Comparison of ENCODE assay signal across 28 cellular contexts in genomic region chr22:33110562-33111163, GRCh38. TPM values are rescaled to one million over a fixed set of nuclear protein-coding genes. Genes with fewer than 3 reads are reported as not detected.
DNase-seq lines count a peak whose midpoint lies in the region; ATAC-seq, FAIRE-seq and TF ChIP-seq lines count a peak whose summit lies in the region.
"Had no signal": no experiment of that assay in that cellular context is flagged by ENCODE, and none has a peak within 500 bp of the region (broad histone marks: within the 10 kb centered on the region; RNA-seq: fewer than 3 reads in every experiment).

No MANE protein-coding gene starts in this region.

- FAIRE-seq in keratinocyte (lab: Jason Lieb, UNC), result peak; percentile 17
- FAIRE-seq: astrocyte, GM12891, pancreas had no signal

- H3K4me3 ChIP-seq in adrenal gland (no peak overlapping the region), keratinocyte (ENCODE audit: control insufficient read depth in 2 of 3, extremely low read depth in 1 of 3, insufficient read depth in 2 of 3, low read depth in 1 of 3, low read length in 3 of 3) (no peak overlapping the region)
- H3K4me3 ChIP-seq: HAP-1, pancreas, right lobe of liver had no signal

- in situ Hi-C loops in G401 (cut with HindIII; ENCODE audit: low sequenced_read_pairs), result no loop called here

- H3K9me3 Mint-ChIP-seq in stimulated activated naive CD8-positive, alpha-beta T cell treated with anti-CD3 and anti-CD28 coated beads, Interleukin-15, amount 100 ng/mL, for 72 hours, result no peaks in the 10 kb centered on the region
- H3K9me3 Mint-ChIP-seq: activated CD4-positive, alpha-beta memory T cell treated with anti-CD3 and anti-CD28 coated beads for 36 hours; activated naive CD8-positive, alpha-beta T cell treated with anti-CD3 and anti-CD28 coated beads for 36 hours; central memory CD8-positive, alpha-beta T cell; mesothelial cell of epicardium; natural killer cell treated with Interleukin-12 subunit alpha and Interleukin-12 subunit beta and Interleukin-15 and Interleukin-18, amount 100 ng/mL, for 72 hours; T-cell had no signal

- H3K9me3 ChIP-seq in adrenal gland (replicated peaks in 1 of 3) (no peaks in the 10 kb centered on the region), keratinocyte (ENCODE audit: control insufficient read depth, low read depth, low read length) (no peaks in the 10 kb centered on the region)
- H3K9me3 ChIP-seq: HAP-1, pancreas, right lobe of liver had no signal

- TF ChIP-seq CTCF in adrenal gland (IDR thresholded peaks at IDR 0.05), result no peak
- TF ChIP-seq CTCF in keratinocyte (optimal IDR thresholded peaks at IDR 0.05 in 1 of 3, IDR thresholded peaks at IDR 0.05 in 1 of 3, conservative IDR thresholded peaks at IDR 0.05 in 1 of 3; ENCODE audit: extremely low read depth in 1 of 3, insufficient read depth in 2 of 3, low read length in 3 of 3), result no peak

- H3K4me3 Mint-ChIP-seq in stimulated activated naive CD8-positive, alpha-beta T cell treated with anti-CD3 and anti-CD28 coated beads, Interleukin-15, amount 100 ng/mL, for 72 hours, result no peak overlapping the region
- H3K4me3 Mint-ChIP-seq: activated CD4-positive, alpha-beta memory T cell treated with anti-CD3 and anti-CD28 coated beads for 36 hours; activated naive CD8-positive, alpha-beta T cell treated with anti-CD3 and anti-CD28 coated beads for 36 hours; activated T-helper 17 cell treated with anti-CD3 and anti-CD28 coated beads, Interleukin-2, amount 50 U/mL, for 72 hours; central memory CD8-positive, alpha-beta T cell; mesothelial cell of epicardium; natural killer cell treated with Interleukin-12 subunit alpha and Interleukin-12 subunit beta and Interleukin-15 and Interleukin-18, amount 100 ng/mL, for 72 hours; T-cell; type B pancreatic cell had no signal

- TF ChIP-seq POLR2A in adrenal gland (IDR thresholded peaks at IDR 0.05), result no peak

- H3K36me3 ChIP-seq in adrenal gland (replicated peaks in 1 of 2) (no peaks in the 10 kb centered on the region), keratinocyte (ENCODE audit: control insufficient read depth in 2 of 2, extremely low read depth in 1 of 2, insufficient read depth in 2 of 2, low read length in 2 of 2) (no peaks in the 10 kb centered on the region)
- H3K36me3 ChIP-seq: HAP-1, pancreas, right lobe of liver had no signal

- no peaks in the 10 kb centered on the region for H3K9me1 ChIP-seq in keratinocyte (ENCODE audit: control insufficient read depth, extremely low read depth, insufficient read depth, low read length)

- H3K27ac ChIP-seq in adrenal gland, result peak overlapping the region in 3 of 5 donors; percentile 25 to 61 (median 49)
- H3K27ac ChIP-seq in keratinocyte (ENCODE audit: control insufficient read depth, insufficient read depth, low read length), result peak overlapping the region; percentile 1
- H3K27ac ChIP-seq: pancreas, right lobe of liver had no signal

- no peaks in the 10 kb centered on the region for H3K27me3 Mint-ChIP-seq in stimulated activated naive CD8-positive, alpha-beta T cell treated with anti-CD3 and anti-CD28 coated beads, Interleukin-15, amount 100 ng/mL, for 72 hours
- H3K27me3 Mint-ChIP-seq: activated CD4-positive, alpha-beta memory T cell treated with anti-CD3 and anti-CD28 coated beads for 36 hours; central memory CD8-positive, alpha-beta T cell; natural killer cell treated with Interleukin-12 subunit alpha and Interleukin-12 subunit beta and Interleukin-15 and Interleukin-18, amount 100 ng/mL, for 72 hours; type B pancreatic cell had no signal

- no peak overlapping the region for H3K27ac Mint-ChIP-seq in stimulated activated naive CD8-positive, alpha-beta T cell treated with anti-CD3 and anti-CD28 coated beads, Interleukin-15, amount 100 ng/mL, for 72 hours
- H3K27ac Mint-ChIP-seq: activated CD4-positive, alpha-beta memory T cell treated with anti-CD3 and anti-CD28 coated beads for 36 hours; activated naive CD8-positive, alpha-beta T cell treated with anti-CD3 and anti-CD28 coated beads for 36 hours; activated T-helper 17 cell treated with anti-CD3 and anti-CD28 coated beads, Interleukin-2, amount 50 U/mL, for 72 hours; mesothelial cell of epicardium; natural killer cell treated with Interleukin-12 subunit alpha and Interleukin-12 subunit beta and Interleukin-15 and Interleukin-18, amount 100 ng/mL, for 72 hours; T-cell; type B pancreatic cell had no signal

- intact Hi-C loops in adrenal gland (cut with DNase I), result no loop called here

- H3K4me1 ChIP-seq in adrenal gland (replicated peaks in 1 of 2) (peaks cover 0 to 6% of the 10 kb centered on the region in 2 donors), keratinocyte (ENCODE audit: control insufficient read depth, extremely low read depth, insufficient read depth, low read length) (peaks cover 39% of the 10 kb centered on the region)
- H3K4me1 ChIP-seq: HAP-1, pancreas, right lobe of liver had no signal

- H3K79me2 ChIP-seq in keratinocyte (ENCODE audit: control insufficient read depth, insufficient read depth, low read length), result no peaks in the 10 kb centered on the region

- no peak for ATAC-seq in stimulated activated naive CD8-positive, alpha-beta T cell treated with anti-CD3 and anti-CD28 coated beads, Interleukin-15, amount 100 ng/mL, for 72 hours
- ATAC-seq: activated T-helper 17 cell treated with anti-CD3 and anti-CD28 coated beads, Interleukin-2, amount 50 U/mL, for 72 hours; pancreas; right lobe of liver; T-cell had no signal

- peak overlapping the region; percentile 12 for H3K4me2 ChIP-seq in keratinocyte (ENCODE audit: control insufficient read depth, extremely low read depth, insufficient read depth, low read depth, low read length)

- 51 to 64% (median 61%) methylated on average over 7 of the region's 7 CpGs for WGBS in adrenal gland, 4 donors

- H3K27me3 ChIP-seq in adrenal gland (no peaks in the 10 kb centered on the region), keratinocyte (ENCODE audit: control insufficient read depth, extremely low read depth, insufficient read depth, low read length) (no peaks in the 10 kb centered on the region)
- H3K27me3 ChIP-seq: pancreas, right lobe of liver had no signal

- dilution Hi-C loops in keratinocyte (cut with MboI; ENCODE audit: extremely low pct_ligation_motif_present, low sequenced_read_pairs), result no loop called here

- H3K9ac ChIP-seq in keratinocyte (ENCODE audit: control insufficient read depth, extremely low read depth, insufficient read depth, low read length), result no peak overlapping the region

- DNase-seq in AG20443 (ENCODE audit: low spot score) (peak; percentile 35), G401 (ENCODE audit: low spot score) (peak; percentile 90), adrenal gland (peak; percentile 16 to 69 (median 46)), keratinocyte (ENCODE audit: low read depth, low spot score) (no peak), activated gamma-delta T cell treated with Interleukin-2 at 50 U/mL for 16 hours (no peak), pons (ENCODE audit: low spot score) (no peak), NCI-H2107 (lab: John Stamatoyannopoulos, UW) (no peak)
- no peak for DNase-seq in stimulated activated naive CD8-positive, alpha-beta T cell treated with anti-CD3 and anti-CD28 coated beads, Interleukin-15, amount 100 ng/mL, for 72 hours
- DNase-seq: activated CD4-positive, alpha-beta memory T cell treated with anti-CD3 and anti-CD28 coated beads for 36 hours; activated CD8-positive, alpha-beta memory T cell treated with anti-CD3 and anti-CD28 coated beads, Interleukin-2, amount 50 U/mL, for 48 hours; activated naive CD8-positive, alpha-beta T cell treated with anti-CD3 and anti-CD28 coated beads for 36 hours; DMS79 treated with DMSO at 0.1 percent for 48 hours; Kasumi-1; NCI-H1092 treated with DMSO at 0.1 percent for 48 hours; NCI-H2029; NCI-H345; pancreas; right lobe of liver; SIG-M5; T-cell had no signal

- H2AFZ ChIP-seq in keratinocyte (ENCODE audit: control insufficient read depth, low read length), result no peak overlapping the region

- H3K4me1 Mint-ChIP-seq in stimulated activated naive CD8-positive, alpha-beta T cell treated with anti-CD3 and anti-CD28 coated beads, Interleukin-15, amount 100 ng/mL, for 72 hours, result peaks cover 8% of the 10 kb centered on the region
- H3K4me1 Mint-ChIP-seq: activated T-helper 17 cell treated with anti-CD3 and anti-CD28 coated beads, Interleukin-2, amount 50 U/mL, for 72 hours; central memory CD8-positive, alpha-beta T cell; T-cell had no signal

- H4K20me1 ChIP-seq in keratinocyte (ENCODE audit: control insufficient read depth, extremely low read depth, insufficient read depth, low read length), result no peaks in the 10 kb centered on the region

RNA-seq across cellular contexts. Expression of gene SYN3, which starts 52.5 kb away (rescaled TPM):
- not detected in 2 replicates for total RNA-seq in G401 (2014; rRNA removed; shearing (Covaris generic))
- 1 to 10 TPM in 3 of 8 donors, under 1 TPM in 4, not detected in 1; 0.28 to 2.7 (median 0.91) TPM for total RNA-seq in adrenal gland
- 1 to 10 TPM in 2 of 3 donors, under 1 TPM in 1; 0.40 to 1.6 (median 1.4) TPM for polyA plus RNA-seq in adrenal gland
- polyA plus RNA-seq in keratinocyte, result not detected in 3 replicates
- polyA plus RNA-seq in keratinocyte (2011; ENCODE audit: low read depth), result not detected
- polyA plus RNA-seq in keratinocyte (2011; cell fraction: cytosol; rRNA removed), result not detected in 2 replicates
- 0.14 TPM in 1 of 2 replicates, not detected in the other for polyA plus RNA-seq in keratinocyte (2011; cell fraction: nucleus; rRNA removed)
- not detected in 2 replicates for polyA plus RNA-seq in keratinocyte (2012; ENCODE audit: low replicate concordance)
- not detected in 3 replicates for polyA minus RNA-seq in keratinocyte
- polyA minus RNA-seq in keratinocyte (2011; cell fraction: cytosol; rRNA and poly(A)+ RNA removed), result not detected
- polyA minus RNA-seq in keratinocyte (2011; cell fraction: nucleus; rRNA and poly(A)+ RNA removed), result not detected in 2 replicates
- total RNA-seq: activated CD4-positive, alpha-beta memory T cell treated with anti-CD3 and anti-CD28 coated beads for 36 hours; activated naive CD8-positive, alpha-beta T cell treated with anti-CD3 and anti-CD28 coated beads for 36 hours; activated T-helper 17 cell treated with anti-CD3 and anti-CD28 coated beads, Interleukin-2, amount 50 U/mL, for 72 hours; natural killer cell treated with Interleukin-12 subunit alpha and Interleukin-12 subunit beta and Interleukin-15 and Interleukin-18, amount 100 ng/mL, for 72 hours had no signal

Comparison
In these comparisons a context has a peak if more than half of its experiments do, and no peak if none do; other contexts are left out.
1. DNase-seq: peak in AG20443 (single experiment), G401 (single experiment) and adrenal gland (7 of 7); none in keratinocyte (single experiment), activated gamma-delta T cell treated with Interleukin-2 at 50 U/mL for 16 hours (single experiment), stimulated activated naive CD8-positive, alpha-beta T cell treated with anti-CD3 and anti-CD28 coated beads, Interleukin-15, amount 100 ng/mL, for 72 hours (0 of 2), pons (single experiment) and NCI-H2107 (single experiment).